Comparison of ENCODE assay signal across 15 cellular contexts in genomic region chr12:92025462-92026207, GRCh38.
DNase-seq lines count a peak whose midpoint lies in the region; ATAC-seq and TF ChIP-seq lines count a peak whose summit lies in the region.
"Had no signal": no experiment of that assay in that cellular context is flagged by ENCODE, and none has a peak within 500 bp of the region (broad histone marks: within the 10 kb centered on the region; RNA-seq: fewer than 3 reads in every experiment).

No MANE protein-coding gene starts in this region.

- H3K27me3 ChIP-seq in left ventricle myocardium inferior (ENCODE audit: low read depth) (no peaks in the 10 kb centered on the region), right atrium auricular region (no peaks in the 10 kb centered on the region)
- no peaks in the 10 kb centered on the region for H3K27me3 ChIP-seq in naive thymus-derived CD4-positive, alpha-beta T cell (ENCODE audit: control insufficient read depth in 2 of 2, insufficient read depth in 2 of 2, low read length in 2 of 2)

- no peak overlapping the region for H3K27ac Mint-ChIP-seq in activated CD4-positive, alpha-beta T cell treated with anti-CD3 and anti-CD28 coated beads for 36 hours
- H3K27ac Mint-ChIP-seq in activated CD4-positive, alpha-beta T cell treated with anti-CD3 and anti-CD28 coated beads, Interleukin-2, amount 10 ng/mL, durations not matched to agents 24 days and 14 days = no peak overlapping the region
- peak overlapping the region; percentile 51 for H3K27ac Mint-ChIP-seq in activated naive CD8-positive, alpha-beta T cell
- H3K27ac Mint-ChIP-seq in naive thymus-derived CD4-positive, alpha-beta T cell = peak overlapping the region in 8 of 9 donors; percentile 65 to 95 (median 84)
- H3K27ac Mint-ChIP-seq: CD14-positive monocyte had no signal

- no peak for DNase-seq in activated CD4-positive, alpha-beta T cell treated with anti-CD3 and anti-CD28 coated beads for 36 hours
- DNase-seq in activated CD4-positive, alpha-beta T cell treated with anti-CD3 and anti-CD28 coated beads, Interleukin-2, amount 10 ng/mL, durations not matched to agents 24 days and 14 days = no peak
- DNase-seq in left ventricle myocardium inferior = no peak
- DNase-seq in right atrium auricular region (ENCODE audit: low spot score) = no peak
- no peak for DNase-seq in naive thymus-derived CD4-positive, alpha-beta T cell
- DNase-seq in omental fat pad (ENCODE audit: low spot score) = no peak
- DNase-seq in GOT3 (lab: John Stamatoyannopoulos, UW) = no peak
- DNase-seq: AML-193, EL, NCI-H1105, NCI-H1694, SHP77 had no signal

- no peaks in the 10 kb centered on the region for H3K36me3 ChIP-seq in left ventricle myocardium inferior
- no peaks in the 10 kb centered on the region for H3K36me3 ChIP-seq in right atrium auricular region
- H3K36me3 ChIP-seq in naive thymus-derived CD4-positive, alpha-beta T cell (ENCODE audit: control insufficient read depth in 2 of 3, insufficient read depth in 3 of 3, low read length in 3 of 3) = no peaks in the 10 kb centered on the region

- peak overlapping the region; percentile 34 for H3K4me3 Mint-ChIP-seq in activated CD4-positive, alpha-beta T cell treated with anti-CD3 and anti-CD28 coated beads for 36 hours
- H3K4me3 Mint-ChIP-seq in activated CD4-positive, alpha-beta T cell treated with anti-CD3 and anti-CD28 coated beads, Interleukin-2, amount 10 ng/mL, durations not matched to agents 24 days and 14 days = no peak overlapping the region
- H3K4me3 Mint-ChIP-seq in activated naive CD8-positive, alpha-beta T cell = no peak overlapping the region
- H3K4me3 Mint-ChIP-seq in naive thymus-derived CD4-positive, alpha-beta T cell = peak overlapping the region in 9 of 10 donors; percentile 34 to 78 (median 69)
- H3K4me3 Mint-ChIP-seq: CD14-positive monocyte had no signal

- POLR2A ChIA-PET in activated CD4-positive, alpha-beta T cell treated with anti-CD3 and anti-CD28 coated beads for 36 hours (lab: Charles Lee) = no interaction called here
- POLR2A ChIA-PET in naive thymus-derived CD4-positive, alpha-beta T cell (lab: Charles Lee) = interaction anchor here (0.7 to 4.3 kb wide), 7 partner anchors 10 to 241 kb away, joined by 3 to 41 read pairs (median 5); partner anchors contain the start of gene BTG1

- peaks cover 18% of the 10 kb centered on the region for H3K36me3 Mint-ChIP-seq in activated CD4-positive, alpha-beta T cell treated with anti-CD3 and anti-CD28 coated beads for 36 hours (ENCODE audit: low read depth)
- H3K36me3 Mint-ChIP-seq in activated CD4-positive, alpha-beta T cell treated with anti-CD3 and anti-CD28 coated beads, Interleukin-2, amount 10 ng/mL, durations not matched to agents 24 days and 14 days (ENCODE audit: low read depth) = peaks cover 7% of the 10 kb centered on the region
- peaks cover 9% of the 10 kb centered on the region for H3K36me3 Mint-ChIP-seq in activated naive CD8-positive, alpha-beta T cell
- H3K36me3 Mint-ChIP-seq in naive thymus-derived CD4-positive, alpha-beta T cell = peaks cover 0 to 19% (median 0%) of the 10 kb centered on the region in 5 donors
- H3K36me3 Mint-ChIP-seq: CD14-positive monocyte had no signal

- TF ChIP-seq CTCF in left ventricle myocardium inferior (IDR thresholded peaks at IDR 0.05; ENCODE audit: borderline replicate concordance) = no peak
- no peak for TF ChIP-seq CTCF in right atrium auricular region (IDR thresholded peaks at IDR 0.05)
- no peak for TF ChIP-seq CTCF in omental fat pad (IDR thresholded peaks at IDR 0.05)

- H3K4me3 ChIP-seq in left ventricle myocardium inferior (no peak overlapping the region), right atrium auricular region (no peak overlapping the region)
- H3K4me3 ChIP-seq in naive thymus-derived CD4-positive, alpha-beta T cell (ENCODE audit: low read length) = peak overlapping the region; percentile 10

- H3K4me1 Mint-ChIP-seq in activated CD4-positive, alpha-beta T cell treated with anti-CD3 and anti-CD28 coated beads for 36 hours = peaks cover 60% of the 10 kb centered on the region
- peaks cover 32% of the 10 kb centered on the region for H3K4me1 Mint-ChIP-seq in activated CD4-positive, alpha-beta T cell treated with anti-CD3 and anti-CD28 coated beads, Interleukin-2, amount 10 ng/mL, durations not matched to agents 24 days and 14 days
- peaks cover 68% of the 10 kb centered on the region for H3K4me1 Mint-ChIP-seq in activated naive CD8-positive, alpha-beta T cell (ENCODE audit: low read depth)
- H3K4me1 Mint-ChIP-seq in naive thymus-derived CD4-positive, alpha-beta T cell = peaks cover 43 to 88% (median 77%) of the 10 kb centered on the region in 7 donors

- CTCF ChIA-PET in activated CD4-positive, alpha-beta T cell treated with anti-CD3 and anti-CD28 coated beads for 36 hours (lab: Charles Lee) = interaction anchor here (1.0 kb wide), 1 partner anchor 21 kb away, joined by 3 read pairs; no protein-coding TSS in a partner anchor
- CTCF ChIA-PET in naive thymus-derived CD4-positive, alpha-beta T cell (lab: Charles Lee) = no interaction called here

- peaks cover 1% of the 10 kb centered on the region for H3K9me3 Mint-ChIP-seq in activated CD4-positive, alpha-beta T cell treated with anti-CD3 and anti-CD28 coated beads for 36 hours (ENCODE audit: low read depth)
- H3K9me3 Mint-ChIP-seq in activated CD4-positive, alpha-beta T cell treated with anti-CD3 and anti-CD28 coated beads, Interleukin-2, amount 10 ng/mL, durations not matched to agents 24 days and 14 days = no peaks in the 10 kb centered on the region
- H3K9me3 Mint-ChIP-seq in activated naive CD8-positive, alpha-beta T cell (ENCODE audit: low read depth) = no peaks in the 10 kb centered on the region
- H3K9me3 Mint-ChIP-seq in naive thymus-derived CD4-positive, alpha-beta T cell = peaks cover 0 to 5% (median 0%) of the 10 kb centered on the region in 11 donors

- no peaks in the 10 kb centered on the region for H3K27me3 Mint-ChIP-seq in activated CD4-positive, alpha-beta T cell treated with anti-CD3 and anti-CD28 coated beads for 36 hours
- H3K27me3 Mint-ChIP-seq in activated CD4-positive, alpha-beta T cell treated with anti-CD3 and anti-CD28 coated beads, Interleukin-2, amount 10 ng/mL, durations not matched to agents 24 days and 14 days = no peaks in the 10 kb centered on the region
- H3K27me3 Mint-ChIP-seq in activated naive CD8-positive, alpha-beta T cell = no peaks in the 10 kb centered on the region
- no peaks in the 10 kb centered on the region for H3K27me3 Mint-ChIP-seq in naive thymus-derived CD4-positive, alpha-beta T cell

- H3K9me3 ChIP-seq in left ventricle myocardium inferior (replicated peaks) (no peaks in the 10 kb centered on the region), right atrium auricular region (no peaks in the 10 kb centered on the region)
- no peaks in the 10 kb centered on the region for H3K9me3 ChIP-seq in naive thymus-derived CD4-positive, alpha-beta T cell (ENCODE audit: control insufficient read depth in 2 of 3, low read length in 3 of 3)

- intact Hi-C loops in activated CD4-positive, alpha-beta T cell treated with anti-CD3 and anti-CD28 coated beads for 36 hours (cut with DNase I, micrococcal nuclease) = no loop called here
- intact Hi-C loops in activated CD4-positive, alpha-beta T cell treated with anti-CD3 and anti-CD28 coated beads, Interleukin-2, amount 10 ng/mL, durations not matched to agents 24 days and 14 days (cut with micrococcal nuclease) = no loop called here
- intact Hi-C loops in left ventricle myocardium inferior (cut with micrococcal nuclease) = no loop called here
- intact Hi-C loops in naive thymus-derived CD4-positive, alpha-beta T cell (cut with micrococcal nuclease) = no loop called here

- H3K4me1 ChIP-seq in left ventricle myocardium inferior = peaks cover 25% of the 10 kb centered on the region
- peaks cover 0 to 18% of the 10 kb centered on the region in 2 donors for H3K4me1 ChIP-seq in right atrium auricular region
- peaks cover 36 to 55% of the 10 kb centered on the region in 2 donors for H3K4me1 ChIP-seq in naive thymus-derived CD4-positive, alpha-beta T cell (ENCODE audit: control insufficient read depth in 2 of 2, insufficient read depth in 2 of 2, low read length in 2 of 2)

- peak; percentile 24 for ATAC-seq in activated CD4-positive, alpha-beta T cell treated with anti-CD3 and anti-CD28 coated beads for 36 hours
- ATAC-seq in naive thymus-derived CD4-positive, alpha-beta T cell = no peak
- no peak for ATAC-seq in omental fat pad (ENCODE audit: low FRiP score)

- H3K27ac ChIP-seq in left ventricle myocardium inferior (replicated peaks) = peak overlapping the region; percentile 53
- H3K27ac ChIP-seq in right atrium auricular region = no peak overlapping the region
- peak overlapping the region; percentile 58 for H3K27ac ChIP-seq in naive thymus-derived CD4-positive, alpha-beta T cell (ENCODE audit: low read depth, low read length)
- H3K27ac ChIP-seq: 22Rv1 had no signal

Comparison
In these comparisons a context has a peak if more than half of its experiments do, and no peak if none do; other contexts are left out.
1. H3K4me3 Mint-ChIP-seq: peak in activated CD4-positive, alpha-beta T cell treated with anti-CD3 and anti-CD28 coated beads for 36 hours (single experiment) and naive thymus-derived CD4-positive, alpha-beta T cell (9 of 10); none in activated CD4-positive, alpha-beta T cell treated with anti-CD3 and anti-CD28 coated beads, Interleukin-2, amount 10 ng/mL, durations not matched to agents 24 days and 14 days (single experiment) and activated naive CD8-positive, alpha-beta T cell (single experiment).
2. H3K27ac ChIP-seq: peak in left ventricle myocardium inferior (single experiment) and naive thymus-derived CD4-positive, alpha-beta T cell (single experiment); none in right atrium auricular region (0 of 2).
3. H3K27ac Mint-ChIP-seq: peak in activated naive CD8-positive, alpha-beta T cell (single experiment) and naive thymus-derived CD4-positive, alpha-beta T cell (8 of 9); none in activated CD4-positive, alpha-beta T cell treated with anti-CD3 and anti-CD28 coated beads for 36 hours (single experiment) and activated CD4-positive, alpha-beta T cell treated with anti-CD3 and anti-CD28 coated beads, Interleukin-2, amount 10 ng/mL, durations not matched to agents 24 days and 14 days (single experiment).